Comparison of ENCODE assay signal across 20 cellular contexts in the genomic region with DNA sequence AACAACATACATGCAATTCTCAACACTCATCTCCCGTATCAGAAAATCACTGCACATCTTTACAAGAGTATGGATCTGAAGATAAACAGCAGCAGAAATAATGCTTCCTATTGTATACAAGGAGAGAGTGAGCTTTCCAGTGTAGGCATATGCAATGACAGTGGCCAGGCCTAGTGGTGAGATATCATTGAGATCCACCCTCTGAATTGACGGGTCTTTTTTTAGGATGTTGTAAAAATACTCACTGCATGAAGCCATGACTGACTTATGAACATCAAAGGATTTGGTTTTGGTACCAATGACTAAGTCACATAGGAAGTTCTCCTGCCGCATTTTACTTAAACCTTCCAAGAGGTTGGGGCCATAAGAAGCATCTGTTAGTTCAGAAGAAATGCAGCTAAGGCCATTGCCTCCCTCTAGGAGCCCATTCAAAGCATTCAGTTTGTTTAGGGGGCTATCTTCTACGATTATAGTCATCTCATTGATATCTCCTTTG.
"Had no signal": no experiment of that assay in that cellular context is flagged by ENCODE, and none has a peak within 500 bp of the region (broad histone marks: within the 10 kb centered on the region; RNA-seq: fewer than 3 reads in every experiment).

No MANE protein-coding gene starts in this region.

- H3K27ac Mint-ChIP-seq: effector memory CD8-positive, alpha-beta T cell; naive B cell; natural killer cell treated with Interleukin-12 subunit alpha and Interleukin-12 subunit beta and Interleukin-15 and Interleukin-18, amount 100 ng/mL, for 72 hours; stimulated activated naive B cell treated with anti-CD40 and anti-IgM and Interleukin-4, amounts not matched to agents 10 μg/mL and 1 μg/mL and 100 μg/mL, for 72 hours; stimulated activated naive CD8-positive, alpha-beta T cell treated with anti-CD3 and anti-CD28 coated beads, Interleukin-15, Interleukin-2, amounts not matched to agents 100 ng/mL and 50 ng/mL, for 24 hours had no signal

- H3K27me3 ChIP-seq: pancreas, tibial nerve, upper lobe of left lung had no signal

- H3K9me3 ChIP-seq: left lung, lower lobe of right lung, neutrophil, pancreas, spleen, thoracic aorta, tibial nerve, upper lobe of left lung had no signal

- DNase-seq: cerebellar nuclear complex; cortex of kidney; effector memory CD8-positive, alpha-beta T cell; head of caudate nucleus; kidney; left lung; lower lobe of right lung; naive B cell; pancreas; spleen; stimulated activated CD4-positive, alpha-beta T cell treated with anti-CD3 and anti-CD28 coated beads, Interleukin-4, amount 100 ng/mL, for 4 hours; stimulated activated naive B cell treated with anti-CD40 and anti-IgM and Interleukin-4, amounts not matched to agents 10 μg/mL and 1 μg/mL and 100 μg/mL, for 72 hours; upper lobe of left lung had no signal

- H3K4me3 ChIP-seq: left lung, lower lobe of right lung, pancreas, spleen, thoracic aorta, tibial nerve, upper lobe of left lung had no signal

- H3K9me3 Mint-ChIP-seq: effector memory CD8-positive, alpha-beta T cell; naive B cell; natural killer cell treated with Interleukin-12 subunit alpha and Interleukin-12 subunit beta and Interleukin-15 and Interleukin-18, amount 100 ng/mL, for 72 hours; neural crest cell; stimulated activated naive B cell treated with anti-CD40 and anti-IgM and Interleukin-4, amounts not matched to agents 10 μg/mL and 1 μg/mL and 100 μg/mL, for 72 hours; stimulated activated naive CD8-positive, alpha-beta T cell treated with anti-CD3 and anti-CD28 coated beads, Interleukin-15, Interleukin-2, amounts not matched to agents 100 ng/mL and 50 ng/mL, for 24 hours had no signal

- H3K4me3 Mint-ChIP-seq: effector memory CD8-positive, alpha-beta T cell; natural killer cell treated with Interleukin-12 subunit alpha and Interleukin-12 subunit beta and Interleukin-15 and Interleukin-18, amount 100 ng/mL, for 72 hours; neural crest cell; stimulated activated naive B cell treated with anti-CD40 and anti-IgM and Interleukin-4, amounts not matched to agents 10 μg/mL and 1 μg/mL and 100 μg/mL, for 72 hours; stimulated activated naive CD8-positive, alpha-beta T cell treated with anti-CD3 and anti-CD28 coated beads, Interleukin-15, Interleukin-2, amounts not matched to agents 100 ng/mL and 50 ng/mL, for 24 hours had no signal

- H3K27ac ChIP-seq: left lung, lower lobe of right lung, neutrophil, pancreas, spleen, thoracic aorta, tibial nerve, upper lobe of left lung had no signal

- H3K36me3 ChIP-seq: left lung, lower lobe of right lung, neutrophil, pancreas, spleen, thoracic aorta, tibial nerve, upper lobe of left lung had no signal

- H3K36me3 Mint-ChIP-seq: naive B cell; natural killer cell treated with Interleukin-12 subunit alpha and Interleukin-12 subunit beta and Interleukin-15 and Interleukin-18, amount 100 ng/mL, for 72 hours; stimulated activated naive B cell treated with anti-CD40 and anti-IgM and Interleukin-4, amounts not matched to agents 10 μg/mL and 1 μg/mL and 100 μg/mL, for 72 hours had no signal

- ATAC-seq: effector memory CD8-positive, alpha-beta T cell; left lung; lower lobe of right lung; natural killer cell treated with Interleukin-12 subunit alpha and Interleukin-12 subunit beta and Interleukin-15 and Interleukin-18, amount 100 ng/mL, for 72 hours; pancreas; sciatic nerve; stimulated activated naive B cell treated with anti-CD40 and anti-IgM and Interleukin-4, amounts not matched to agents 10 μg/mL and 1 μg/mL and 100 μg/mL, for 72 hours had no signal
